9 cellular contexts compared by ENCODE assay signal in the genomic region with DNA sequence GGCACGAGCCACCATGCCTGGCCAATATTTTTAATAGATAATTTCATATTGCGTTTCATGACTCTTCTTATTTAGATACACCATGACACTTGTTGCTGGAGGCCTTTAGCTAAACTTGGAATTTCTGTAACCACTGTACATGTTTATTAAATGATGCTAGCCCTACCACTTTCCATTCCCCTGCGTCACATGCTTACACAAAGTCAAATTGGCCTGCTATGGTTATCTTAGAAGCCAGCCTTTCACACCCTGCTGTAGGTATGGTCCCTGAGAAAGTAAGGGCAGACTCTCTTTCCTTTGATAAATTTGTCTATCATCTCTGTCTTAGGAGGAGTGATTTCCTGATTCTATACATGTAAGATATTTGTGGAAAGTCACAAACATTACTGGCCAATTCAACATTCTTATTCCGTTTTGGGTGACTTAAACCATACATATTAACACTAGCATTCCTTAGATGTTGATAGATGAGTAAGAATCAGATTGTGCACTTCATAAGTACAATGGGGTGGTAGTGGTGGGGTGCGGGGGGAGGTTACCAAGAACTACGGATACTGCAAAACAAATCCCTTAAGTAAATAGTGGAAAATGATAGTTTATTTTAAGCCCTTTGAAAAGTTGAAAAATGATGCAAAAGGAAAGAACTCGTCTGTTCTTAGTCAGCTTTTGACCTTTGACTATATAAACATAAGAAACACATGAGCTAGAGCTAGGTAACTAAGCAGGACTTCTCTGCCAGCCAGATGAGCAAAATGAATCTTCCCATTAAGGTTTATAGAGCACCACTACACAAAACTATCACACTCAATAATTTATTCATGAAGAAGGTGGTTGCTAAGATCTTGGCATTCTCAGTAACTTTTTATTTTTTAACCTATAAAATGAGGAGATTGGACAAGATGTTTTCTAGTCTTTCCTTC. TPM values are rescaled to one million over a fixed set of nuclear protein-coding genes. Genes with fewer than 3 reads are reported as not detected.
DNase-seq lines count a peak whose midpoint lies in the region; ATAC-seq and TF ChIP-seq lines count a peak whose summit lies in the region.
"Had no signal": no experiment of that assay in that cellular context is flagged by ENCODE, and none has a peak within 500 bp of the region (broad histone marks: within the 10 kb centered on the region; RNA-seq: fewer than 3 reads in every experiment).

No MANE protein-coding gene starts in this region.

- no peaks in the 10 kb centered on the region for H3K36me3 ChIP-seq in OCI-LY3 (replicated peaks; ENCODE audit: low read depth, low read length)
- no peaks in the 10 kb centered on the region for H3K36me3 ChIP-seq in naive thymus-derived CD4-positive, alpha-beta T cell (ENCODE audit: control insufficient read depth in 2 of 3, insufficient read depth in 3 of 3, low read length in 3 of 3)
- H3K36me3 ChIP-seq: heart right ventricle had no signal

- POLR2A ChIA-PET in naive thymus-derived CD4-positive, alpha-beta T cell (lab: Charles Lee): interaction anchor here (1.3 to 8.3 kb wide), 6 partner anchors 8 to 44 kb away, joined by 3 to 78 read pairs (median 33); a partner anchor contains a TSS

- H3K4me2 ChIP-seq in OCI-LY3 (ENCODE audit: low read length): peak overlapping the region; percentile 89

- ATAC-seq in naive thymus-derived CD4-positive, alpha-beta T cell: no peak
- ATAC-seq in HG03432 (IDR thresholded peaks at IDR 0.05; ENCODE audit: unreplicated experiment) (no peak), GM18907 (IDR thresholded peaks at IDR 0.05; ENCODE audit: unreplicated experiment) (no peak)

- no peak for DNase-seq in CD14-positive monocyte (ENCODE audit: low spot score)
- peak; percentile 94 for DNase-seq in astrocyte of the spinal cord (ENCODE audit: low read depth, low spot score)
- peak in 2 of 9 donors; percentile 47 to 58 for DNase-seq in naive thymus-derived CD4-positive, alpha-beta T cell
- no peak for DNase-seq in NCI-H1417 (lab: John Stamatoyannopoulos, UW)
- no peak for DNase-seq in GM10266 (ENCODE audit: extremely low spot score)
- DNase-seq: heart right ventricle had no signal

- peaks cover 46% of the 10 kb centered on the region for H3K4me1 Mint-ChIP-seq in CD14-positive monocyte
- peaks cover 38 to 72% (median 64%) of the 10 kb centered on the region in 7 donors for H3K4me1 Mint-ChIP-seq in naive thymus-derived CD4-positive, alpha-beta T cell

- CTCF ChIA-PET in naive thymus-derived CD4-positive, alpha-beta T cell (lab: Charles Lee): interaction anchor here (1.4 to 1.5 kb wide), 2 partner anchors 21 to 53 kb away, joined by 4 to 6 read pairs; no protein-coding TSS in a partner anchor

- H3K9ac ChIP-seq in OCI-LY3 (ENCODE audit: low read length): peak overlapping the region; percentile 60

- peaks cover 24% of the 10 kb centered on the region for H3K4me1 ChIP-seq in OCI-LY3 (ENCODE audit: low read length)
- H3K4me1 ChIP-seq in naive thymus-derived CD4-positive, alpha-beta T cell (ENCODE audit: control insufficient read depth in 2 of 2, insufficient read depth in 2 of 2, low read length in 2 of 2): peaks cover 27 to 54% of the 10 kb centered on the region in 2 donors

- no peak overlapping the region for H3K4me3 Mint-ChIP-seq in CD14-positive monocyte
- H3K4me3 Mint-ChIP-seq in naive thymus-derived CD4-positive, alpha-beta T cell: peak overlapping the region; percentile 48 to 80 (median 70)

- intact Hi-C loops in CD14-positive monocyte (cut with micrococcal nuclease): no loop called here
- intact Hi-C loops in naive thymus-derived CD4-positive, alpha-beta T cell (cut with micrococcal nuclease): loop anchor here (1.0 kb wide), 2 partner anchors 8 to 9 kb away; a partner anchor contains a TSS

- H3K79me2 ChIP-seq in OCI-LY3 (ENCODE audit: low read length): no peaks in the 10 kb centered on the region

- peak overlapping the region; percentile 73 for H2AFZ ChIP-seq in OCI-LY3 (ENCODE audit: low read depth, low read length)

- no peaks in the 10 kb centered on the region for H3K36me3 Mint-ChIP-seq in CD14-positive monocyte
- H3K36me3 Mint-ChIP-seq in naive thymus-derived CD4-positive, alpha-beta T cell: peaks cover 0 to 17% (median 0%) of the 10 kb centered on the region in 5 donors

- peaks cover 0 to 4% (median 0%) of the 10 kb centered on the region in 7 donors for H3K9me3 Mint-ChIP-seq in CD14-positive monocyte
- H3K9me3 Mint-ChIP-seq in naive thymus-derived CD4-positive, alpha-beta T cell: peaks cover 0 to 4% (median 0%) of the 10 kb centered on the region in 11 donors

- H3K4me3 ChIP-seq in OCI-LY3 (ENCODE audit: low read length): peak overlapping the region; percentile 64
- H3K4me3 ChIP-seq in astrocyte of the spinal cord (ENCODE audit: low read depth, low read length): no peak overlapping the region
- peak overlapping the region; percentile 26 for H3K4me3 ChIP-seq in naive thymus-derived CD4-positive, alpha-beta T cell (ENCODE audit: low read length)
- H3K4me3 ChIP-seq: heart right ventricle had no signal

- in situ Hi-C loops in astrocyte of the spinal cord (cut with HindIII; ENCODE audit: low sequenced_read_pairs): no loop called here

- no peaks in the 10 kb centered on the region for H3K27me3 ChIP-seq in OCI-LY3 (ENCODE audit: low read depth, low read length)
- no peaks in the 10 kb centered on the region for H3K27me3 ChIP-seq in naive thymus-derived CD4-positive, alpha-beta T cell (ENCODE audit: control insufficient read depth in 2 of 2, insufficient read depth in 2 of 2, low read length in 2 of 2)
- H3K27me3 ChIP-seq: heart right ventricle had no signal

- H4K20me1 ChIP-seq in OCI-LY3 (ENCODE audit: insufficient read depth, low read length): no peaks in the 10 kb centered on the region

- H3K27ac ChIP-seq in OCI-LY3 (ENCODE audit: low read length): peak overlapping the region; percentile 76
- peak overlapping the region; percentile 64 for H3K27ac ChIP-seq in naive thymus-derived CD4-positive, alpha-beta T cell (ENCODE audit: low read depth, low read length)

- H3K27ac Mint-ChIP-seq in CD14-positive monocyte: peak overlapping the region in 5 of 7 donors; percentile 1 to 84 (median 82)
- peak overlapping the region; percentile 88 to 99 (median 92) for H3K27ac Mint-ChIP-seq in naive thymus-derived CD4-positive, alpha-beta T cell

- H3K27me3 Mint-ChIP-seq in CD14-positive monocyte (ENCODE audit: low read depth in 3 of 3): peaks cover 0 to 3% (median 2%) of the 10 kb centered on the region in 3 donors
- no peaks in the 10 kb centered on the region for H3K27me3 Mint-ChIP-seq in naive thymus-derived CD4-positive, alpha-beta T cell

- H3K9me3 ChIP-seq in OCI-LY3 (ENCODE audit: insufficient read depth, low read length): no peaks in the 10 kb centered on the region
- no peaks in the 10 kb centered on the region for H3K9me3 ChIP-seq in naive thymus-derived CD4-positive, alpha-beta T cell (ENCODE audit: control insufficient read depth in 2 of 3, low read length in 3 of 3)
- H3K9me3 ChIP-seq: heart right ventricle had no signal

- TF ChIP-seq CTCF in CD14-positive monocyte (IDR thresholded peaks at IDR 0.05) (no peak), OCI-LY3 (IDR thresholded peaks at IDR 0.05; ENCODE audit: low read depth, low read length) (no peak), astrocyte of the spinal cord (IDR thresholded peaks at IDR 0.05; ENCODE audit: low read depth, low read length) (no peak), GM10266 (IDR thresholded peaks at IDR 0.05; ENCODE audit: control insufficient read depth, insufficient read depth, low read depth, missing control alignments) (no peak)

RNA-seq across cellular contexts. Expression of a gene that starts 7.9 kb away (rescaled TPM):
- polyA plus RNA-seq in CD14-positive monocyte: 100 to 1,000 TPM; 162 to 184 TPM
- total RNA-seq in naive thymus-derived CD4-positive, alpha-beta T cell: 100 to 1,000 TPM; 127 to 198 (median 171) TPM
- 100 to 1,000 TPM; 140 to 190 TPM for polyA plus RNA-seq in naive thymus-derived CD4-positive, alpha-beta T cell

RNA-seq across cellular contexts. Expression of a gene that starts 42.0 kb away (rescaled TPM):
- polyA plus RNA-seq in CD14-positive monocyte: 10 to 100 TPM; 15.4 to 15.5 TPM
- total RNA-seq in naive thymus-derived CD4-positive, alpha-beta T cell: 100 to 1,000 TPM in 4 of 5 experiments, 10 to 100 TPM in 1; 98.9 to 274 (median 204) TPM
- 10 to 100 TPM; 48.7 to 90.0 TPM for polyA plus RNA-seq in naive thymus-derived CD4-positive, alpha-beta T cell

Comparison
In these comparisons a context has a peak if more than half of its experiments do, and no peak if none do; other contexts are left out.
1. H3K4me3 Mint-ChIP-seq: peak in naive thymus-derived CD4-positive, alpha-beta T cell (10 of 10); none in CD14-positive monocyte (0 of 2).
2. intact Hi-C loops: an anchor here in naive thymus-derived CD4-positive, alpha-beta T cell (1.0 kb wide); none called in CD14-positive monocyte.